1 cellular context compared by ENCODE assay signal in the genomic region with DNA sequence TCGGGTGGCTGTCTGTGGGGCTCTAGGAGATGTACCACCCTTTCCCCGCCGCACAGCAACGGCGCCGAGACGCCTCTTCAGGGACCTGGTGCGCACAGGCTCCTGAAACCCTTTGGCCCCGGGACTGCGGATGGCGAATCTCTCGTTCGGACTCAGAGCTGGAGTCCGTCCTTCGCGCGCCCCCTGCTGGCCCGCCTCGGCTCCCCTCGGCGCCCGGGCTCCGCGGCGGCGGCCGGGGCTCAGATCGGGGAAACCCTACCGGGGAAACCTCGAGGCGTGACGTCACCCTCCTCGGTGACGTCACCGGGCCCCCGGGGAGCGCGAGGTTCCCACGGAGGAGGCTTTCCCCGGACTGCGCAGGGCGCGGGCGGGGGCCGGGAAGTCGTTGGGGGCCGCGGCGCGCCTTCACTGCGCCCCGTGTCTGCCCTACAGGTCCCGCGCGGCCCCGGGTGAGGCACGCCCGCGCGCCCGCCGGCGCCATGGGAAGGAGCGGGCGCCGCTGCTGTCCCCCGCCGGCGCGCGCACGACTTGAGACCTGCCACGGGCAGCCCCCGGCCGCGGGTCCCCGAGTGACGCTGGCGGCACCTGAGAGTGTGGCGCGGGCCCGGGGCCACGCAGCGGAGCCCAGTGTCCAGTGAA.
A peak's percentile ranks its signal among the peaks of the same experiment; 100 is the strongest.
TF ChIP-seq lines count a peak whose summit lies in the region.

No MANE protein-coding gene starts in this region.

TF ChIP-seq in IMR-90, 13 proteins besides CTCF, POLR2A, EP300 and RAD21:
- TF ChIP-seq MXI1 (IDR thresholded peaks at IDR 0.05; ENCODE audit: borderline replicate concordance, low read depth, low read length), result peak; percentile 49; the same call in 1 of the 2 replicates
- TF ChIP-seq, protein P1, sequence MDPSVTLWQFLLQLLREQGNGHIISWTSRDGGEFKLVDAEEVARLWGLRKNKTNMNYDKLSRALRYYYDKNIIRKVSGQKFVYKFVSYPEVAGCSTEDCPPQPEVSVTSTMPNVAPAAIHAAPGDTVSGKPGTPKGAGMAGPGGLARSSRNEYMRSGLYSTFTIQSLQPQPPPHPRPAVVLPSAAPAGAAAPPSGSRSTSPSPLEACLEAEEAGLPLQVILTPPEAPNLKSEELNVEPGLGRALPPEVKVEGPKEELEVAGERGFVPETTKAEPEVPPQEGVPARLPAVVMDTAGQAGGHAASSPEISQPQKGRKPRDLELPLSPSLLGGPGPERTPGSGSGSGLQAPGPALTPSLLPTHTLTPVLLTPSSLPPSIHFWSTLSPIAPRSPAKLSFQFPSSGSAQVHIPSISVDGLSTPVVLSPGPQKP (IDR thresholded peaks at IDR 0.05; ENCODE audit: borderline replicate concordance, low read depth, low read length), result no peak
- no peak for TF ChIP-seq NFE2L2 (IDR thresholded peaks at IDR 0.05; ENCODE audit: low read depth, low read length)
- TF ChIP-seq, protein P2, sequence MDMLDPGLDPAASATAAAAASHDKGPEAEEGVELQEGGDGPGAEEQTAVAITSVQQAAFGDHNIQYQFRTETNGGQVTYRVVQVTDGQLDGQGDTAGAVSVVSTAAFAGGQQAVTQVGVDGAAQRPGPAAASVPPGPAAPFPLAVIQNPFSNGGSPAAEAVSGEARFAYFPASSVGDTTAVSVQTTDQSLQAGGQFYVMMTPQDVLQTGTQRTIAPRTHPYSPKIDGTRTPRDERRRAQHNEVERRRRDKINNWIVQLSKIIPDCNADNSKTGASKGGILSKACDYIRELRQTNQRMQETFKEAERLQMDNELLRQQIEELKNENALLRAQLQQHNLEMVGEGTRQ (IDR thresholded peaks at IDR 0.05; ENCODE audit: low read depth, low read length), result no peak
- TF ChIP-seq RCOR1 (IDR thresholded peaks at IDR 0.05; ENCODE audit: insufficient replicate concordance, low read length), result peak; percentile 36
- peak; percentile 76 for TF ChIP-seq FOS (IDR thresholded peaks at IDR 0.05; ENCODE audit: low read depth, low read length)
- TF ChIP-seq MAFK (IDR thresholded peaks at IDR 0.05; ENCODE audit: low read depth, low read length), result no peak
- peak; percentile 95 for TF ChIP-seq MAZ (IDR thresholded peaks at IDR 0.05; ENCODE audit: borderline replicate concordance, low read depth, low read length)
- no peak; the same call in 1 of the 2 replicates for TF ChIP-seq CEBPB (IDR thresholded peaks at IDR 0.05; ENCODE audit: low read depth, low read length)
- TF ChIP-seq RFX5 (IDR thresholded peaks at IDR 0.05; ENCODE audit: low read depth, low read length), result no peak
- 0 out of 2 replicates have a peak, but pooled peaks have one; percentile 45 for TF ChIP-seq CHD1 (IDR thresholded peaks at IDR 0.05; ENCODE audit: low read depth, low read length)
- peak; percentile 35; the same call in 1 of the 2 replicates for TF ChIP-seq BHLHE40 (IDR thresholded peaks at IDR 0.05; ENCODE audit: low read depth, low read length)
- TF ChIP-seq SMC3 (IDR thresholded peaks at IDR 0.05; ENCODE audit: low read depth, low read length), result peak; percentile 96
TF ChIP-seq in IMR-90: peak in this region for 7.
